ENCODE assay signal across 10 cellular contexts in genomic region chr15:64693134-64693533, GRCh38.
DNase-seq lines count a peak whose midpoint lies in the region; ATAC-seq and TF ChIP-seq lines count a peak whose summit lies in the region.
"Had no signal": no experiment of that assay in that cellular context is flagged by ENCODE, and none has a peak within 500 bp of the region (broad histone marks: within the 10 kb centered on the region; RNA-seq: fewer than 3 reads in every experiment).

No MANE protein-coding gene starts in this region.

- no peak for DNase-seq in activated CD8-positive, alpha-beta T cell treated with anti-CD3 and anti-CD28 coated beads for 36 hours
- DNase-seq in activated CD8-positive, alpha-beta T cell treated with anti-CD3 and anti-CD28 coated beads, Interleukin-2, amount 10 ng/mL, durations not matched to agents 7 days and 5 days: no peak
- peak; percentile 47 to 51 for DNase-seq in breast epithelium (ENCODE audit: low spot score in 2 of 2)
- peak in 1 of 2 donors; percentile 28 for DNase-seq in tibial nerve (ENCODE audit: low spot score in 2 of 2)
- no peak for DNase-seq in NCI-H526 treated with DMSO at 0.1 percent for 48 hours (lab: John Stamatoyannopoulos, UW)
- DNase-seq: CD4-positive, CD25-positive, alpha-beta regulatory T cell had no signal

- H3K9me3 ChIP-seq in breast epithelium (no peaks in the 10 kb centered on the region), liver (ENCODE audit: control insufficient read depth in 4 of 4, low read length in 3 of 4) (no peaks in the 10 kb centered on the region), tibial nerve (no peaks in the 10 kb centered on the region)

- H3K27me3 Mint-ChIP-seq in activated CD8-positive, alpha-beta T cell treated with anti-CD3 and anti-CD28 coated beads for 36 hours: no peaks in the 10 kb centered on the region
- H3K27me3 Mint-ChIP-seq in activated CD8-positive, alpha-beta T cell treated with anti-CD3 and anti-CD28 coated beads, Interleukin-2, amount 10 ng/mL, durations not matched to agents 7 days and 5 days (ENCODE audit: low read depth): no peaks in the 10 kb centered on the region
- H3K27me3 Mint-ChIP-seq: CD4-positive, CD25-positive, alpha-beta regulatory T cell had no signal

- POLR2A ChIA-PET in activated CD8-positive, alpha-beta T cell treated with anti-CD3 and anti-CD28 coated beads for 36 hours (lab: Charles Lee): interaction anchor here (1.0 kb wide), 1 partner anchor 338 kb away, joined by 3 read pairs; no protein-coding TSS in a partner anchor
- POLR2A ChIA-PET in activated CD8-positive, alpha-beta T cell treated with anti-CD3 and anti-CD28 coated beads, Interleukin-2, amount 10 ng/mL, durations not matched to agents 7 days and 5 days (lab: Charles Lee): no interaction called here

- H3K4me1 Mint-ChIP-seq in activated CD8-positive, alpha-beta T cell treated with anti-CD3 and anti-CD28 coated beads for 36 hours (ENCODE audit: low read depth): peaks cover 23% of the 10 kb centered on the region
- peaks cover 9% of the 10 kb centered on the region for H3K4me1 Mint-ChIP-seq in activated CD8-positive, alpha-beta T cell treated with anti-CD3 and anti-CD28 coated beads, Interleukin-2, amount 10 ng/mL, durations not matched to agents 7 days and 5 days (ENCODE audit: low read depth)

- peak overlapping the region; percentile 36 for H3K9ac ChIP-seq in liver (ENCODE audit: low read depth in 1 of 2, low read length in 2 of 2)
- H3K9ac ChIP-seq: parathyroid adenoma had no signal

- WGBS in liver: 21% methylated on average over 5 of the region's 5 CpGs
- 7 to 12% methylated on average over 5 of the region's 5 CpGs for WGBS in tibial nerve, 2 donors

- peaks cover 0 to 20% of the 10 kb centered on the region in 2 donors for H3K4me1 ChIP-seq in breast epithelium
- peaks cover 5 to 37% (median 29%) of the 10 kb centered on the region in 4 donors for H3K4me1 ChIP-seq in liver (ENCODE audit: control insufficient read depth in 4 of 4, insufficient read depth in 4 of 4, low read length in 3 of 4)
- peaks cover 6 to 85% (median 46%) of the 10 kb centered on the region in 4 donors for H3K4me1 ChIP-seq in tibial nerve

- TF ChIP-seq EP300 in tibial nerve (IDR thresholded peaks at IDR 0.05): peak in 1 of 2 donors; percentile 66

- peak overlapping the region; percentile 13 for H3K27ac Mint-ChIP-seq in activated CD8-positive, alpha-beta T cell treated with anti-CD3 and anti-CD28 coated beads for 36 hours
- no peak overlapping the region for H3K27ac Mint-ChIP-seq in activated CD8-positive, alpha-beta T cell treated with anti-CD3 and anti-CD28 coated beads, Interleukin-2, amount 10 ng/mL, durations not matched to agents 7 days and 5 days

- no peak overlapping the region for H3K4me3 Mint-ChIP-seq in activated CD8-positive, alpha-beta T cell treated with anti-CD3 and anti-CD28 coated beads for 36 hours
- H3K4me3 Mint-ChIP-seq in activated CD8-positive, alpha-beta T cell treated with anti-CD3 and anti-CD28 coated beads, Interleukin-2, amount 10 ng/mL, durations not matched to agents 7 days and 5 days: no peak overlapping the region
- H3K4me3 Mint-ChIP-seq: CD4-positive, CD25-positive, alpha-beta regulatory T cell had no signal

- intact Hi-C loops in activated CD8-positive, alpha-beta T cell treated with anti-CD3 and anti-CD28 coated beads for 36 hours (cut with micrococcal nuclease): no loop called here
- intact Hi-C loops in breast epithelium (cut with DNase I; ENCODE audit: low total_unique reads): no loop called here

- H3K36me3 ChIP-seq in breast epithelium: no peaks in the 10 kb centered on the region
- peaks cover 3 to 20% (median 18%) of the 10 kb centered on the region in 4 donors for H3K36me3 ChIP-seq in liver (ENCODE audit: control insufficient read depth in 4 of 4, insufficient read depth in 3 of 4, low read depth in 1 of 4, low read length in 3 of 4)
- H3K36me3 ChIP-seq in tibial nerve: peaks cover 4 to 35% (median 11%) of the 10 kb centered on the region in 3 donors

- CTCF ChIA-PET in activated CD8-positive, alpha-beta T cell treated with anti-CD3 and anti-CD28 coated beads for 36 hours (lab: Charles Lee): interaction anchor here (3.2 kb wide), 1 partner anchor 12 kb away, joined by 11 read pairs; no protein-coding TSS in a partner anchor
- CTCF ChIA-PET in activated CD8-positive, alpha-beta T cell treated with anti-CD3 and anti-CD28 coated beads, Interleukin-2, amount 10 ng/mL, durations not matched to agents 7 days and 5 days (lab: Charles Lee): interaction anchor here (4.0 kb wide), 1 partner anchor 34 kb away, joined by 26 read pairs; no protein-coding TSS in a partner anchor

- no peak for TF ChIP-seq POLR2A in breast epithelium (IDR thresholded peaks at IDR 0.05)
- no peak for TF ChIP-seq POLR2A in tibial nerve (IDR thresholded peaks at IDR 0.05)

- H3K27me3 ChIP-seq in breast epithelium: no peaks in the 10 kb centered on the region
- H3K27me3 ChIP-seq in liver (ENCODE audit: control insufficient read depth in 4 of 4, insufficient read depth in 4 of 4, low read length in 3 of 4): no peaks in the 10 kb centered on the region
- H3K27me3 ChIP-seq in tibial nerve: no peaks in the 10 kb centered on the region

- H3K9me3 Mint-ChIP-seq in activated CD8-positive, alpha-beta T cell treated with anti-CD3 and anti-CD28 coated beads for 36 hours: no peaks in the 10 kb centered on the region
- no peaks in the 10 kb centered on the region for H3K9me3 Mint-ChIP-seq in activated CD8-positive, alpha-beta T cell treated with anti-CD3 and anti-CD28 coated beads, Interleukin-2, amount 10 ng/mL, durations not matched to agents 7 days and 5 days (ENCODE audit: insufficient read depth)
- H3K9me3 Mint-ChIP-seq: CD4-positive, CD25-positive, alpha-beta regulatory T cell had no signal

- H3K36me3 Mint-ChIP-seq in activated CD8-positive, alpha-beta T cell treated with anti-CD3 and anti-CD28 coated beads for 36 hours (ENCODE audit: low read depth): peaks cover 18% of the 10 kb centered on the region
- H3K36me3 Mint-ChIP-seq in activated CD8-positive, alpha-beta T cell treated with anti-CD3 and anti-CD28 coated beads, Interleukin-2, amount 10 ng/mL, durations not matched to agents 7 days and 5 days (ENCODE audit: low read depth): peaks cover 36% of the 10 kb centered on the region

- ATAC-seq in activated CD8-positive, alpha-beta T cell treated with anti-CD3 and anti-CD28 coated beads for 36 hours: no peak
- no peak for ATAC-seq in activated CD8-positive, alpha-beta T cell treated with anti-CD3 and anti-CD28 coated beads, Interleukin-2, amount 10 ng/mL, durations not matched to agents 7 days and 5 days
- no peak for ATAC-seq in HG03432 (IDR thresholded peaks at IDR 0.05; ENCODE audit: unreplicated experiment)
- ATAC-seq in GM18520 (IDR thresholded peaks at IDR 0.05; ENCODE audit: unreplicated experiment): no peak

- H3K4me3 ChIP-seq in breast epithelium: no peak overlapping the region
- no peak overlapping the region for H3K4me3 ChIP-seq in liver (ENCODE audit: low read depth in 1 of 3, low read length in 3 of 3)
- H3K4me3 ChIP-seq in tibial nerve: no peak overlapping the region

- peak overlapping the region; percentile 68 to 86 for H3K27ac ChIP-seq in breast epithelium
- peak overlapping the region; percentile 65 to 77 for H3K27ac ChIP-seq in liver (ENCODE audit: low read depth in 1 of 2, low read length in 2 of 2)
- peak overlapping the region; percentile 8 to 88 (median 68) for H3K27ac ChIP-seq in tibial nerve
- H3K27ac ChIP-seq: parathyroid adenoma had no signal

- TF ChIP-seq RAD21 in liver (IDR thresholded peaks at IDR 0.05): peak; percentile 40 to 55

- TF ChIP-seq CTCF in activated CD8-positive, alpha-beta T cell treated with anti-CD3 and anti-CD28 coated beads for 36 hours (IDR thresholded peaks at IDR 0.05): no peak
- no peak for TF ChIP-seq CTCF in breast epithelium (IDR thresholded peaks at IDR 0.05)
- TF ChIP-seq CTCF in liver (IDR thresholded peaks at IDR 0.05; ENCODE audit: low read depth, low read length, missing input control): no peak
- no peak for TF ChIP-seq CTCF in tibial nerve (IDR thresholded peaks at IDR 0.05)

TF ChIP-seq in liver, 16 proteins besides CTCF, POLR2A, EP300 and RAD21 (continues in another document):
- TF ChIP-seq, protein P1, sequence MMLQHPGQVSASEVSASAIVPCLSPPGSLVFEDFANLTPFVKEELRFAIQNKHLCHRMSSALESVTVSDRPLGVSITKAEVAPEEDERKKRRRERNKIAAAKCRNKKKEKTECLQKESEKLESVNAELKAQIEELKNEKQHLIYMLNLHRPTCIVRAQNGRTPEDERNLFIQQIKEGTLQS (IDR thresholded peaks at IDR 0.05): peak; percentile 83
- peak; percentile 43 for TF ChIP-seq YY1 (IDR thresholded peaks at IDR 0.05)
- peak; percentile 80 for TF ChIP-seq FOXA1 (IDR thresholded peaks at IDR 0.05)
- no peak for TF ChIP-seq TAF1 (conservative IDR thresholded peaks at IDR 0.05)
- TF ChIP-seq RXRA (IDR thresholded peaks at IDR 0.05): peak; percentile 49 to 78
- no peak for TF ChIP-seq EGR1 (IDR thresholded peaks at IDR 0.05; ENCODE audit: low read depth in 2 of 2)
- TF ChIP-seq GABPA (IDR thresholded peaks at IDR 0.05 in 1 of 2, conservative IDR thresholded peaks at IDR 0.05 in 1 of 2): no peak
- TF ChIP-seq SP1 (IDR thresholded peaks at IDR 0.05): peak; percentile 71
- TF ChIP-seq, protein P2, sequence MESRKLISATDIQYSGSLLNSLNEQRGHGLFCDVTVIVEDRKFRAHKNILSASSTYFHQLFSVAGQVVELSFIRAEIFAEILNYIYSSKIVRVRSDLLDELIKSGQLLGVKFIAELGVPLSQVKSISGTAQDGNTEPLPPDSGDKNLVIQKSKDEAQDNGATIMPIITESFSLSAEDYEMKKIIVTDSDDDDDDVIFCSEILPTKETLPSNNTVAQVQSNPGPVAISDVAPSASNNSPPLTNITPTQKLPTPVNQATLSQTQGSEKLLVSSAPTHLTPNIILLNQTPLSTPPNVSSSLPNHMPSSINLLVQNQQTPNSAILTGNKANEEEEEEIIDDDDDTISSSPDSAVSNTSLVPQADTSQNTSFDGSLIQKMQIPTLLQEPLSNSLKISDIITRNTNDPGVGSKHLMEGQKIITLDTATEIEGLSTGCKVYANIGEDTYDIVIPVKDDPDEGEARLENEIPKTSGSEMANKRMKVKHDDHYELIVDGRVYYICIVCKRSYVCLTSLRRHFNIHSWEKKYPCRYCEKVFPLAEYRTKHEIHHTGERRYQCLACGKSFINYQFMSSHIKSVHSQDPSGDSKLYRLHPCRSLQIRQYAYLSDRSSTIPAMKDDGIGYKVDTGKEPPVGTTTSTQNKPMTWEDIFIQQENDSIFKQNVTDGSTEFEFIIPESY (IDR thresholded peaks at IDR 0.05): peak; percentile 56

Comparison
In these comparisons a context has a peak if more than half of its experiments do, and no peak if none do; other contexts are left out.
1. DNase-seq: peak in breast epithelium (2 of 2); none in activated CD8-positive, alpha-beta T cell treated with anti-CD3 and anti-CD28 coated beads for 36 hours (single experiment), activated CD8-positive, alpha-beta T cell treated with anti-CD3 and anti-CD28 coated beads, Interleukin-2, amount 10 ng/mL, durations not matched to agents 7 days and 5 days (single experiment) and NCI-H526 treated with DMSO at 0.1 percent for 48 hours (single experiment).
2. Peak in every context shown above with its lines, with median percentiles within 50 percentile points of each other: H3K27ac ChIP-seq.